Comparison of ENCODE assay signal across 1 cellular context in genomic region chr1:23149110-23149509, GRCh38.
TF ChIP-seq lines count a peak whose summit lies in the region.

No MANE protein-coding gene starts in this region.

TF ChIP-seq in HepG2, 621 proteins besides CTCF, POLR2A, EP300 and RAD21 (continued from another document and continues in another):
- TF ChIP-seq, protein P1, sequence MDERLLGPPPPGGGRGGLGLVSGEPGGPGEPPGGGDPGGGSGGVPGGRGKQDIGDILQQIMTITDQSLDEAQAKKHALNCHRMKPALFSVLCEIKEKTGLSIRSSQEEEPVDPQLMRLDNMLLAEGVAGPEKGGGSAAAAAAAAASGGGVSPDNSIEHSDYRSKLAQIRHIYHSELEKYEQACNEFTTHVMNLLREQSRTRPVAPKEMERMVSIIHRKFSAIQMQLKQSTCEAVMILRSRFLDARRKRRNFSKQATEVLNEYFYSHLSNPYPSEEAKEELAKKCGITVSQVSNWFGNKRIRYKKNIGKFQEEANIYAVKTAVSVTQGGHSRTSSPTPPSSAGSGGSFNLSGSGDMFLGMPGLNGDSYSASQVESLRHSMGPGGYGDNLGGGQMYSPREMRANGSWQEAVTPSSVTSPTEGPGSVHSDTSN (CRISPR knock-in tag; IDR thresholded peaks at IDR 0.05): no peak
- no peak for TF ChIP-seq ZNF891 (CRISPR knock-in tag; IDR thresholded peaks at IDR 0.05)
- no peak for TF ChIP-seq THAP11 (CRISPR knock-in tag; IDR thresholded peaks at IDR 0.05)
- peak; percentile 51; the same call in 1 of the 2 replicates for TF ChIP-seq HDAC1 (CRISPR knock-in tag; IDR thresholded peaks at IDR 0.05)
- no peak for TF ChIP-seq CBX1 (IDR thresholded peaks at IDR 0.05; ENCODE audit: low read depth)
- no peak for TF ChIP-seq ZFP1 (CRISPR knock-in tag; IDR thresholded peaks at IDR 0.05)
- TF ChIP-seq NFKBIZ (CRISPR knock-in tag; IDR thresholded peaks at IDR 0.05): no peak
- no peak for TF ChIP-seq ZNF230 (CRISPR knock-in tag; IDR thresholded peaks at IDR 0.05)
- no peak for TF ChIP-seq ZNF747 (CRISPR knock-in tag; IDR thresholded peaks at IDR 0.05; ENCODE audit: borderline replicate concordance)
- TF ChIP-seq SP5 (CRISPR knock-in tag; IDR thresholded peaks at IDR 0.05; ENCODE audit: borderline replicate concordance, low read depth): peak; percentile 74
- TF ChIP-seq ETV6 (CRISPR knock-in tag; conservative IDR thresholded peaks at IDR 0.05): no peak
- no peak for TF ChIP-seq MAFF (IDR thresholded peaks at IDR 0.05; ENCODE audit: low read depth, low read length)
- TF ChIP-seq ZNF850 (CRISPR knock-in tag; conservative IDR thresholded peaks at IDR 0.05): no peak
- no peak for TF ChIP-seq CREB1 (IDR thresholded peaks at IDR 0.05)
- peak; percentile 44; the same call in 1 of the 2 replicates for TF ChIP-seq CREB1 (CRISPR knock-in tag; IDR thresholded peaks at IDR 0.05)
- TF ChIP-seq SIN3A (IDR thresholded peaks at IDR 0.05; ENCODE audit: borderline replicate concordance, low read depth, low read length): peak; percentile 67; the same call in 1 of the 2 replicates
- no peak for TF ChIP-seq LBX2 (CRISPR knock-in tag; IDR thresholded peaks at IDR 0.05; ENCODE audit: borderline replicate concordance)
- peak; percentile 27; the same call in 1 of the 2 replicates for TF ChIP-seq NR2F6 (IDR thresholded peaks at IDR 0.05)
- no peak for TF ChIP-seq NR2F6 (CRISPR knock-in tag; IDR thresholded peaks at IDR 0.05)
- TF ChIP-seq MTA3 (CRISPR knock-in tag; IDR thresholded peaks at IDR 0.05): no peak
- no peak for TF ChIP-seq SNAPC4 (CRISPR knock-in tag; IDR thresholded peaks at IDR 0.05)
- no peak for TF ChIP-seq GTF2F1 (IDR thresholded peaks at IDR 0.05; ENCODE audit: low read length)
- TF ChIP-seq MTA1 (CRISPR knock-in tag; IDR thresholded peaks at IDR 0.05; ENCODE audit: borderline replicate concordance): no peak
- TF ChIP-seq, protein P2, sequence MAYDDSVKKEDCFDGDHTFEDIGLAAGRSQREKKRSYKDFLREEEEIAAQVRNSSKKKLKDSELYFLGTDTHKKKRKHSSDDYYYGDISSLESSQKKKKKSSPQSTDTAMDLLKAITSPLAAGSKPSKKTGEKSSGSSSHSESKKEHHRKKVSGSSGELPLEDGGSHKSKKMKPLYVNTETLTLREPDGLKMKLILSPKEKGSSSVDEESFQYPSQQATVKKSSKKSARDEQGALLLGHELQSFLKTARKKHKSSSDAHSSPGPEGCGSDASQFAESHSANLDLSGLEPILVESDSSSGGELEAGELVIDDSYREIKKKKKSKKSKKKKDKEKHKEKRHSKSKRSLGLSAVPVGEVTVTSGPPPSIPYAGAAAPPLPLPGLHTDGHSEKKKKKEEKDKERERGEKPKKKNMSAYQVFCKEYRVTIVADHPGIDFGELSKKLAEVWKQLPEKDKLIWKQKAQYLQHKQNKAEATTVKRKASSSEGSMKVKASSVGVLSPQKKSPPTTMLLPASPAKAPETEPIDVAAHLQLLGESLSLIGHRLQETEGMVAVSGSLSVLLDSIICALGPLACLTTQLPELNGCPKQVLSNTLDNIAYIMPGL (CRISPR knock-in tag; IDR thresholded peaks at IDR 0.05; ENCODE audit: borderline replicate concordance in 1 of 2, low read depth in 1 of 2): no peak
- no peak for TF ChIP-seq TGIF2 (CRISPR knock-in tag; IDR thresholded peaks at IDR 0.05)
- no peak for TF ChIP-seq ZNF589 (CRISPR knock-in tag; conservative IDR thresholded peaks at IDR 0.05)
- no peak for TF ChIP-seq HOXD1 (CRISPR knock-in tag; IDR thresholded peaks at IDR 0.05)
- TF ChIP-seq TAF1 (CRISPR knock-in tag; IDR thresholded peaks at IDR 0.05): no peak
- no peak for TF ChIP-seq ZNF263 (CRISPR knock-in tag; IDR thresholded peaks at IDR 0.05)
- no peak for TF ChIP-seq RFX3 (CRISPR knock-in tag; IDR thresholded peaks at IDR 0.05)
- no peak for TF ChIP-seq ZNF75D (CRISPR knock-in tag; IDR thresholded peaks at IDR 0.05; ENCODE audit: borderline replicate concordance)
- TF ChIP-seq EED (CRISPR knock-in tag; IDR thresholded peaks at IDR 0.05): no peak
- no peak for TF ChIP-seq ZNF275 (CRISPR knock-in tag; IDR thresholded peaks at IDR 0.05; ENCODE audit: borderline replicate concordance)
- TF ChIP-seq ERF (CRISPR knock-in tag; IDR thresholded peaks at IDR 0.05): 0 out of 2 replicates have a peak, but pooled peaks have one; percentile 38
- TF ChIP-seq NFATC3 (CRISPR knock-in tag; IDR thresholded peaks at IDR 0.05): no peak
- TF ChIP-seq ZNF33B (CRISPR knock-in tag; IDR thresholded peaks at IDR 0.05): no peak
- TF ChIP-seq ZNF44 (CRISPR knock-in tag; IDR thresholded peaks at IDR 0.05): no peak
- no peak for TF ChIP-seq MED8 (CRISPR knock-in tag; IDR thresholded peaks at IDR 0.05; ENCODE audit: insufficient replicate concordance)
- no peak for TF ChIP-seq BCL6 (CRISPR knock-in tag; IDR thresholded peaks at IDR 0.05)
- TF ChIP-seq ZNF564 (CRISPR knock-in tag; IDR thresholded peaks at IDR 0.05): no peak
- TF ChIP-seq, protein P3, sequence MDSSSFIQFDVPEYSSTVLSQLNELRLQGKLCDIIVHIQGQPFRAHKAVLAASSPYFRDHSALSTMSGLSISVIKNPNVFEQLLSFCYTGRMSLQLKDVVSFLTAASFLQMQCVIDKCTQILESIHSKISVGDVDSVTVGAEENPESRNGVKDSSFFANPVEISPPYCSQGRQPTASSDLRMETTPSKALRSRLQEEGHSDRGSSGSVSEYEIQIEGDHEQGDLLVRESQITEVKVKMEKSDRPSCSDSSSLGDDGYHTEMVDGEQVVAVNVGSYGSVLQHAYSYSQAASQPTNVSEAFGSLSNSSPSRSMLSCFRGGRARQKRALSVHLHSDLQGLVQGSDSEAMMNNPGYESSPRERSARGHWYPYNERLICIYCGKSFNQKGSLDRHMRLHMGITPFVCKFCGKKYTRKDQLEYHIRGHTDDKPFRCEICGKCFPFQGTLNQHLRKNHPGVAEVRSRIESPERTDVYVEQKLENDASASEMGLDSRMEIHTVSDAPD (CRISPR knock-in tag; IDR thresholded peaks at IDR 0.05): 0 out of 2 replicates have a peak, but pooled peaks have one; percentile 44
- no peak for TF ChIP-seq ATF6 (CRISPR knock-in tag; conservative IDR thresholded peaks at IDR 0.05)
- TF ChIP-seq, protein P4, sequence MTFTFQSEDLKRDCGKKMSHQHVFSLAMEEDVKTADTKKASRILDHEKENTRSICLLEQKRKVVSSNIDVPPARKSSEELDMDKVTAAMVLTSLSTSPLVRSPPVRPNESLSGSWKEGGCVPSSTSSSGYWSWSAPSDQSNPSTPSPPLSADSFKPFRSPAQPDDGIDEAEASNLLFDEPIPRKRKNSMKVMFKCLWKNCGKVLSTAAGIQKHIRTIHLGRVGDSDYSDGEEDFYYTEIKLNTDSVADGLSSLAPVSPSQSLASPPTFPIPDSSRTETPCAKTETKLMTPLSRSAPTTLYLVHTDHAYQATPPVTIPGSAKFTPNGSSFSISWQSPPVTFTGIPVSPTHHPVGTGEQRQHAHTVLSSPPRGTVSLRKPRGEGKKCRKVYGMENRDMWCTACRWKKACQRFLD (CRISPR knock-in tag; IDR thresholded peaks at IDR 0.05; ENCODE audit: borderline replicate concordance): no peak
- TF ChIP-seq, protein P5, sequence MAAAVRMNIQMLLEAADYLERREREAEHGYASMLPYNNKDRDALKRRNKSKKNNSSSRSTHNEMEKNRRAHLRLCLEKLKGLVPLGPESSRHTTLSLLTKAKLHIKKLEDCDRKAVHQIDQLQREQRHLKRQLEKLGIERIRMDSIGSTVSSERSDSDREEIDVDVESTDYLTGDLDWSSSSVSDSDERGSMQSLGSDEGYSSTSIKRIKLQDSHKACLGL (CRISPR knock-in tag; IDR thresholded peaks at IDR 0.05): no peak
- no peak for TF ChIP-seq MAFK (conservative IDR thresholded peaks at IDR 0.05 in 1 of 2, IDR thresholded peaks at IDR 0.05 in 1 of 2; ENCODE audit: low read length in 2 of 2)
- TF ChIP-seq CCDC6 (CRISPR knock-in tag; IDR thresholded peaks at IDR 0.05): no peak
- no peak for TF ChIP-seq HES4 (CRISPR knock-in tag; IDR thresholded peaks at IDR 0.05; ENCODE audit: borderline replicate concordance)
- no peak for TF ChIP-seq ZNF282 (IDR thresholded peaks at IDR 0.05; ENCODE audit: partially characterized antibody)
- no peak for TF ChIP-seq ZNF441 (CRISPR knock-in tag; IDR thresholded peaks at IDR 0.05; ENCODE audit: borderline replicate concordance)
- TF ChIP-seq, protein P6, sequence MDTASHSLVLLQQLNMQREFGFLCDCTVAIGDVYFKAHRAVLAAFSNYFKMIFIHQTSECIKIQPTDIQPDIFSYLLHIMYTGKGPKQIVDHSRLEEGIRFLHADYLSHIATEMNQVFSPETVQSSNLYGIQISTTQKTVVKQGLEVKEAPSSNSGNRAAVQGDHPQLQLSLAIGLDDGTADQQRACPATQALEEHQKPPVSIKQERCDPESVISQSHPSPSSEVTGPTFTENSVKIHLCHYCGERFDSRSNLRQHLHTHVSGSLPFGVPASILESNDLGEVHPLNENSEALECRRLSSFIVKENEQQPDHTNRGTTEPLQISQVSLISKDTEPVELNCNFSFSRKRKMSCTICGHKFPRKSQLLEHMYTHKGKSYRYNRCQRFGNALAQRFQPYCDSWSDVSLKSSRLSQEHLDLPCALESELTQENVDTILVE (CRISPR knock-in tag; IDR thresholded peaks at IDR 0.05): no peak
- TF ChIP-seq ZNF605 (CRISPR knock-in tag; IDR thresholded peaks at IDR 0.05): no peak
